1 cellular context compared by ENCODE assay signal in the genomic region with DNA sequence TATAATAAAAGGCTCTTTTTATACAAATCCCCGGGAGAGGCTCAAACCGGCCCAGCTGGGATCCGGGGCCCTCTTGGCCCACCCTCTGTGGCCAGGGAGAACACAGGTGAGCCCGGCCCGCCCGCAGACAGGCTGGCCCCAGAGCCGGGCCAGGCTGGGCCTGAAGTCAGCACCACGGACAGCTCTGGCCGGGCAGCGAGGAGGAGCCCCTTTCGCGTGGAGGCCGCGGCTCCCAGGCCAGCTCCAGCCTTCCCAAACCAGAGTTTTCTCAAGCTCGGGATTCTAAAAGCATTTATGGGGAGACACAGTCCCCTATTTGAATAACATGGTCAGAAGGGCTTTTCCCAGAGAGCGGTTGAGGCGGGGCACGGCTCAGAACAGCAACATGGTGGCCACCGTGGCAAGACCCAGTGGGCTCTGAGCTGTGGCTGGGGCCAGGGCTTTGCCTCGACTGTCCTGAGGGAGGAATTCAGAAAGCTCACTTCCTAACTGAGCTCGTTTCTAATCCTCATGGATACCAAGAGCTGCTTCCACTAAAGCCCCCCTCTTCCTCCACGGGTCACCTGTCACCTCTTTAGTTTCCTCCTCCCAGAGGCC.
TF ChIP-seq lines count a peak whose summit lies in the region.

No MANE protein-coding gene starts in this region.

TF ChIP-seq in HepG2, 621 proteins besides CTCF, POLR2A, EP300 and RAD21 (continued from another document and continues in another):
- TF ChIP-seq, protein P1, sequence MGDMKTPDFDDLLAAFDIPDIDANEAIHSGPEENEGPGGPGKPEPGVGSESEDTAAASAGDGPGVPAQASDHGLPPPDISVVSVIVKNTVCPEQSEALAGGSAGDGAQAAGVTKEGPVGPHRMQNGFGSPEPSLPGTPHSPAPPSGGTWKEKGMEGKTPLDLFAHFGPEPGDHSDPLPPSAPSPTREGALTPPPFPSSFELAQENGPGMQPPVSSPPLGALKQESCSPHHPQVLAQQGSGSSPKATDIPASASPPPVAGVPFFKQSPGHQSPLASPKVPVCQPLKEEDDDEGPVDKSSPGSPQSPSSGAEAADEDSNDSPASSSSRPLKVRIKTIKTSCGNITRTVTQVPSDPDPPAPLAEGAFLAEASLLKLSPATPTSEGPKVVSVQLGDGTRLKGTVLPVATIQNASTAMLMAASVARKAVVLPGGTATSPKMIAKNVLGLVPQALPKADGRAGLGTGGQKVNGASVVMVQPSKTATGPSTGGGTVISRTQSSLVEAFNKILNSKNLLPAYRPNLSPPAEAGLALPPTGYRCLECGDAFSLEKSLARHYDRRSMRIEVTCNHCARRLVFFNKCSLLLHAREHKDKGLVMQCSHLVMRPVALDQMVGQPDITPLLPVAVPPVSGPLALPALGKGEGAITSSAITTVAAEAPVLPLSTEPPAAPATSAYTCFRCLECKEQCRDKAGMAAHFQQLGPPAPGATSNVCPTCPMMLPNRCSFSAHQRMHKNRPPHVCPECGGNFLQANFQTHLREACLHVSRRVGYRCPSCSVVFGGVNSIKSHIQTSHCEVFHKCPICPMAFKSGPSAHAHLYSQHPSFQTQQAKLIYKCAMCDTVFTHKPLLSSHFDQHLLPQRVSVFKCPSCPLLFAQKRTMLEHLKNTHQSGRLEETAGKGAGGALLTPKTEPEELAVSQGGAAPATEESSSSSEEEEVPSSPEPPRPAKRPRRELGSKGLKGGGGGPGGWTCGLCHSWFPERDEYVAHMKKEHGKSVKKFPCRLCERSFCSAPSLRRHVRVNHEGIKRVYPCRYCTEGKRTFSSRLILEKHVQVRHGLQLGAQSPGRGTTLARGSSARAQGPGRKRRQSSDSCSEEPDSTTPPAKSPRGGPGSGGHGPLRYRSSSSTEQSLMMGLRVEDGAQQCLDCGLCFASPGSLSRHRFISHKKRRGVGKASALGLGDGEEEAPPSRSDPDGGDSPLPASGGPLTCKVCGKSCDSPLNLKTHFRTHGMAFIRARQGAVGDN (CRISPR knock-in tag; IDR thresholded peaks at IDR 0.05): peak; percentile 38; the same call in 1 of the 2 replicates
- TF ChIP-seq ZNF264 (CRISPR knock-in tag; IDR thresholded peaks at IDR 0.05) (0 out of 2 replicates have a peak, but pooled peaks have one; percentile 40), CBX1 (IDR thresholded peaks at IDR 0.05; ENCODE audit: low read depth) (no peak), SRY (CRISPR knock-in tag; IDR thresholded peaks at IDR 0.05) (peak; percentile 69; the same call in 1 of the 2 replicates), FOSL1 (CRISPR knock-in tag; IDR thresholded peaks at IDR 0.05; ENCODE audit: borderline replicate concordance) (0 out of 2 replicates have a peak, but pooled peaks have one; percentile 8), ZNF232 (CRISPR knock-in tag; IDR thresholded peaks at IDR 0.05; ENCODE audit: borderline replicate concordance) (peak; percentile 89; the same call in 1 of the 2 replicates), PHF8 (CRISPR knock-in tag; IDR thresholded peaks at IDR 0.05) (no peak), ATF7-NPFF (CRISPR knock-in tag; IDR thresholded peaks at IDR 0.05; ENCODE audit: low read depth) (peak; percentile 26; the same call in 1 of the 2 replicates), ZFP37 (CRISPR knock-in tag; IDR thresholded peaks at IDR 0.05; ENCODE audit: borderline replicate concordance) (no peak), ISX (CRISPR knock-in tag; conservative IDR thresholded peaks at IDR 0.05) (0 out of 2 replicates have a peak, but pooled peaks have one; percentile 73), ZNF768 (CRISPR knock-in tag; IDR thresholded peaks at IDR 0.05) (peak; percentile 52; the same call in 1 of the 2 replicates), TGIF2 (CRISPR knock-in tag; IDR thresholded peaks at IDR 0.05) (peak; percentile 37; the same call in 1 of the 2 replicates), KAT8 (CRISPR knock-in tag; IDR thresholded peaks at IDR 0.05) (no peak), RBM22 (optimal IDR thresholded peaks at IDR 0.05; ENCODE audit: low read length) (no peak), SALL1 (CRISPR knock-in tag; IDR thresholded peaks at IDR 0.05) (peak; percentile 72), ZNF773 (CRISPR knock-in tag; IDR thresholded peaks at IDR 0.05; ENCODE audit: borderline replicate concordance) (peak; percentile 76; the same call in 1 of the 2 replicates), THYN1 (CRISPR knock-in tag; IDR thresholded peaks at IDR 0.05; ENCODE audit: borderline replicate concordance, low read depth) (no peak), KDM2A (CRISPR knock-in tag; IDR thresholded peaks at IDR 0.05; ENCODE audit: borderline replicate concordance, low read depth) (peak; percentile 35; the same call in 1 of the 2 replicates), ERF (CRISPR knock-in tag; IDR thresholded peaks at IDR 0.05) (peak; percentile 53; the same call in 1 of the 2 replicates), NCOA2 (CRISPR knock-in tag; IDR thresholded peaks at IDR 0.05) (0 out of 2 replicates have a peak, but pooled peaks have one; percentile 22), XBP1 (CRISPR knock-in tag; IDR thresholded peaks at IDR 0.05) (0 out of 2 replicates have a peak, but pooled peaks have one; percentile 48), ZNF563 (CRISPR knock-in tag; IDR thresholded peaks at IDR 0.05) (peak; percentile 49; the same call in 1 of the 2 replicates), KMT2A (CRISPR knock-in tag; IDR thresholded peaks at IDR 0.05) (no peak), IRX3 (CRISPR knock-in tag; IDR thresholded peaks at IDR 0.05; ENCODE audit: borderline replicate concordance, low read depth) (no peak), ATRX (CRISPR knock-in tag; IDR thresholded peaks at IDR 0.05; ENCODE audit: borderline replicate concordance) (no peak)
- TF ChIP-seq, protein P2, sequence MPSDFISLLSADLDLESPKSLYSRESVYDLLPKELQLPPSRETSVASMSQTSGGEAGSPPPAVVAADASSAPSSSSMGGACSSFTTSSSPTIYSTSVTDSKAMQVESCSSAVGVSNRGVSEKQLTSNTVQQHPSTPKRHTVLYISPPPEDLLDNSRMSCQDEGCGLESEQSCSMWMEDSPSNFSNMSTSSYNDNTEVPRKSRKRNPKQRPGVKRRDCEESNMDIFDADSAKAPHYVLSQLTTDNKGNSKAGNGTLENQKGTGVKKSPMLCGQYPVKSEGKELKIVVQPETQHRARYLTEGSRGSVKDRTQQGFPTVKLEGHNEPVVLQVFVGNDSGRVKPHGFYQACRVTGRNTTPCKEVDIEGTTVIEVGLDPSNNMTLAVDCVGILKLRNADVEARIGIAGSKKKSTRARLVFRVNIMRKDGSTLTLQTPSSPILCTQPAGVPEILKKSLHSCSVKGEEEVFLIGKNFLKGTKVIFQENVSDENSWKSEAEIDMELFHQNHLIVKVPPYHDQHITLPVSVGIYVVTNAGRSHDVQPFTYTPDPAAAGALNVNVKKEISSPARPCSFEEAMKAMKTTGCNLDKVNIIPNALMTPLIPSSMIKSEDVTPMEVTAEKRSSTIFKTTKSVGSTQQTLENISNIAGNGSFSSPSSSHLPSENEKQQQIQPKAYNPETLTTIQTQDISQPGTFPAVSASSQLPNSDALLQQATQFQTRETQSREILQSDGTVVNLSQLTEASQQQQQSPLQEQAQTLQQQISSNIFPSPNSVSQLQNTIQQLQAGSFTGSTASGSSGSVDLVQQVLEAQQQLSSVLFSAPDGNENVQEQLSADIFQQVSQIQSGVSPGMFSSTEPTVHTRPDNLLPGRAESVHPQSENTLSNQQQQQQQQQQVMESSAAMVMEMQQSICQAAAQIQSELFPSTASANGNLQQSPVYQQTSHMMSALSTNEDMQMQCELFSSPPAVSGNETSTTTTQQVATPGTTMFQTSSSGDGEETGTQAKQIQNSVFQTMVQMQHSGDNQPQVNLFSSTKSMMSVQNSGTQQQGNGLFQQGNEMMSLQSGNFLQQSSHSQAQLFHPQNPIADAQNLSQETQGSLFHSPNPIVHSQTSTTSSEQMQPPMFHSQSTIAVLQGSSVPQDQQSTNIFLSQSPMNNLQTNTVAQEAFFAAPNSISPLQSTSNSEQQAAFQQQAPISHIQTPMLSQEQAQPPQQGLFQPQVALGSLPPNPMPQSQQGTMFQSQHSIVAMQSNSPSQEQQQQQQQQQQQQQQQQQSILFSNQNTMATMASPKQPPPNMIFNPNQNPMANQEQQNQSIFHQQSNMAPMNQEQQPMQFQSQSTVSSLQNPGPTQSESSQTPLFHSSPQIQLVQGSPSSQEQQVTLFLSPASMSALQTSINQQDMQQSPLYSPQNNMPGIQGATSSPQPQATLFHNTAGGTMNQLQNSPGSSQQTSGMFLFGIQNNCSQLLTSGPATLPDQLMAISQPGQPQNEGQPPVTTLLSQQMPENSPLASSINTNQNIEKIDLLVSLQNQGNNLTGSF (CRISPR knock-in tag; IDR thresholded peaks at IDR 0.05): peak; percentile 85; the same call in 1 of the 2 replicates
- TF ChIP-seq, protein P3, sequence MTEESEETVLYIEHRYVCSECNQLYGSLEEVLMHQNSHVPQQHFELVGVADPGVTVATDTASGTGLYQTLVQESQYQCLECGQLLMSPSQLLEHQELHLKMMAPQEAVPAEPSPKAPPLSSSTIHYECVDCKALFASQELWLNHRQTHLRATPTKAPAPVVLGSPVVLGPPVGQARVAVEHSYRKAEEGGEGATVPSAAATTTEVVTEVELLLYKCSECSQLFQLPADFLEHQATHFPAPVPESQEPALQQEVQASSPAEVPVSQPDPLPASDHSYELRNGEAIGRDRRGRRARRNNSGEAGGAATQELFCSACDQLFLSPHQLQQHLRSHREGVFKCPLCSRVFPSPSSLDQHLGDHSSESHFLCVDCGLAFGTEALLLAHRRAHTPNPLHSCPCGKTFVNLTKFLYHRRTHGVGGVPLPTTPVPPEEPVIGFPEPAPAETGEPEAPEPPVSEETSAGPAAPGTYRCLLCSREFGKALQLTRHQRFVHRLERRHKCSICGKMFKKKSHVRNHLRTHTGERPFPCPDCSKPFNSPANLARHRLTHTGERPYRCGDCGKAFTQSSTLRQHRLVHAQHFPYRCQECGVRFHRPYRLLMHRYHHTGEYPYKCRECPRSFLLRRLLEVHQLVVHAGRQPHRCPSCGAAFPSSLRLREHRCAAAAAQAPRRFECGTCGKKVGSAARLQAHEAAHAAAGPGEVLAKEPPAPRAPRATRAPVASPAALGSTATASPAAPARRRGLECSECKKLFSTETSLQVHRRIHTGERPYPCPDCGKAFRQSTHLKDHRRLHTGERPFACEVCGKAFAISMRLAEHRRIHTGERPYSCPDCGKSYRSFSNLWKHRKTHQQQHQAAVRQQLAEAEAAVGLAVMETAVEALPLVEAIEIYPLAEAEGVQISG (CRISPR knock-in tag; IDR thresholded peaks at IDR 0.05): peak; percentile 42; the same call in 1 of the 2 replicates
- TF ChIP-seq, protein P4, sequence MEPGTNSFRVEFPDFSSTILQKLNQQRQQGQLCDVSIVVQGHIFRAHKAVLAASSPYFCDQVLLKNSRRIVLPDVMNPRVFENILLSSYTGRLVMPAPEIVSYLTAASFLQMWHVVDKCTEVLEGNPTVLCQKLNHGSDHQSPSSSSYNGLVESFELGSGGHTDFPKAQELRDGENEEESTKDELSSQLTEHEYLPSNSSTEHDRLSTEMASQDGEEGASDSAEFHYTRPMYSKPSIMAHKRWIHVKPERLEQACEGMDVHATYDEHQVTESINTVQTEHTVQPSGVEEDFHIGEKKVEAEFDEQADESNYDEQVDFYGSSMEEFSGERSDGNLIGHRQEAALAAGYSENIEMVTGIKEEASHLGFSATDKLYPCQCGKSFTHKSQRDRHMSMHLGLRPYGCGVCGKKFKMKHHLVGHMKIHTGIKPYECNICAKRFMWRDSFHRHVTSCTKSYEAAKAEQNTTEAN (CRISPR knock-in tag; conservative IDR thresholded peaks at IDR 0.05): peak; percentile 64; the same call in 1 of the 2 replicates
- TF ChIP-seq, protein P5, sequence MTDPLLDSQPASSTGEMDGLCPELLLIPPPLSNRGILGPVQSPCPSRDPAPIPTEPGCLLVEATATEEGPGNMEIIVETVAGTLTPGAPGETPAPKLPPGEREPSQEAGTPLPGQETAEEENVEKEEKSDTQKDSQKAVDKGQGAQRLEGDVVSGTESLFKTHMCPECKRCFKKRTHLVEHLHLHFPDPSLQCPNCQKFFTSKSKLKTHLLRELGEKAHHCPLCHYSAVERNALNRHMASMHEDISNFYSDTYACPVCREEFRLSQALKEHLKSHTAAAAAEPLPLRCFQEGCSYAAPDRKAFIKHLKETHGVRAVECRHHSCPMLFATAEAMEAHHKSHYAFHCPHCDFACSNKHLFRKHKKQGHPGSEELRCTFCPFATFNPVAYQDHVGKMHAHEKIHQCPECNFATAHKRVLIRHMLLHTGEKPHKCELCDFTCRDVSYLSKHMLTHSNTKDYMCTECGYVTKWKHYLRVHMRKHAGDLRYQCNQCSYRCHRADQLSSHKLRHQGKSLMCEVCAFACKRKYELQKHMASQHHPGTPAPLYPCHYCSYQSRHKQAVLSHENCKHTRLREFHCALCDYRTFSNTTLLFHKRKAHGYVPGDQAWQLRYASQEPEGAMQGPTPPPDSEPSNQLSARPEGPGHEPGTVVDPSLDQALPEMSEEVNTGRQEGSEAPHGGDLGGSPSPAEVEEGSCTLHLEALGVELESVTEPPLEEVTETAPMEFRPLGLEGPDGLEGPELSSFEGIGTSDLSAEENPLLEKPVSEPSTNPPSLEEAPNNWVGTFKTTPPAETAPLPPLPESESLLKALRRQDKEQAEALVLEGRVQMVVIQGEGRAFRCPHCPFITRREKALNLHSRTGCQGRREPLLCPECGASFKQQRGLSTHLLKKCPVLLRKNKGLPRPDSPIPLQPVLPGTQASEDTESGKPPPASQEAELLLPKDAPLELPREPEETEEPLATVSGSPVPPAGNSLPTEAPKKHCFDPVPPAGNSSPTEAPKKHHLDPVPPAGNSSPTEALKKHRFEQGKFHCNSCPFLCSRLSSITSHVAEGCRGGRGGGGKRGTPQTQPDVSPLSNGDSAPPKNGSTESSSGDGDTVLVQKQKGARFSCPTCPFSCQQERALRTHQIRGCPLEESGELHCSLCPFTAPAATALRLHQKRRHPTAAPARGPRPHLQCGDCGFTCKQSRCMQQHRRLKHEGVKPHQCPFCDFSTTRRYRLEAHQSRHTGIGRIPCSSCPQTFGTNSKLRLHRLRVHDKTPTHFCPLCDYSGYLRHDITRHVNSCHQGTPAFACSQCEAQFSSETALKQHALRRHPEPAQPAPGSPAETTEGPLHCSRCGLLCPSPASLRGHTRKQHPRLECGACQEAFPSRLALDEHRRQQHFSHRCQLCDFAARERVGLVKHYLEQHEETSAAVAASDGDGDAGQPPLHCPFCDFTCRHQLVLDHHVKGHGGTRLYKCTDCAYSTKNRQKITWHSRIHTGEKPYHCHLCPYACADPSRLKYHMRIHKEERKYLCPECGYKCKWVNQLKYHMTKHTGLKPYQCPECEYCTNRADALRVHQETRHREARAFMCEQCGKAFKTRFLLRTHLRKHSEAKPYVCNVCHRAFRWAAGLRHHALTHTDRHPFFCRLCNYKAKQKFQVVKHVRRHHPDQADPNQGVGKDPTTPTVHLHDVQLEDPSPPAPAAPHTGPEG (CRISPR knock-in tag; IDR thresholded peaks at IDR 0.05): peak; percentile 54; the same call in 1 of the 2 replicates
- TF ChIP-seq, protein P6, sequence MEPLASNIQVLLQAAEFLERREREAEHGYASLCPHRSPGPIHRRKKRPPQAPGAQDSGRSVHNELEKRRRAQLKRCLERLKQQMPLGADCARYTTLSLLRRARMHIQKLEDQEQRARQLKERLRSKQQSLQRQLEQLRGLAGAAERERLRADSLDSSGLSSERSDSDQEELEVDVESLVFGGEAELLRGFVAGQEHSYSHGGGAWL (CRISPR knock-in tag; IDR thresholded peaks at IDR 0.05): peak; percentile 76
- TF ChIP-seq, protein P7, sequence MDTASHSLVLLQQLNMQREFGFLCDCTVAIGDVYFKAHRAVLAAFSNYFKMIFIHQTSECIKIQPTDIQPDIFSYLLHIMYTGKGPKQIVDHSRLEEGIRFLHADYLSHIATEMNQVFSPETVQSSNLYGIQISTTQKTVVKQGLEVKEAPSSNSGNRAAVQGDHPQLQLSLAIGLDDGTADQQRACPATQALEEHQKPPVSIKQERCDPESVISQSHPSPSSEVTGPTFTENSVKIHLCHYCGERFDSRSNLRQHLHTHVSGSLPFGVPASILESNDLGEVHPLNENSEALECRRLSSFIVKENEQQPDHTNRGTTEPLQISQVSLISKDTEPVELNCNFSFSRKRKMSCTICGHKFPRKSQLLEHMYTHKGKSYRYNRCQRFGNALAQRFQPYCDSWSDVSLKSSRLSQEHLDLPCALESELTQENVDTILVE (CRISPR knock-in tag; IDR thresholded peaks at IDR 0.05): 0 out of 2 replicates have a peak, but pooled peaks have one; percentile 29
